Comparison of ENCODE assay signal across 20 cellular contexts in the genomic region with DNA sequence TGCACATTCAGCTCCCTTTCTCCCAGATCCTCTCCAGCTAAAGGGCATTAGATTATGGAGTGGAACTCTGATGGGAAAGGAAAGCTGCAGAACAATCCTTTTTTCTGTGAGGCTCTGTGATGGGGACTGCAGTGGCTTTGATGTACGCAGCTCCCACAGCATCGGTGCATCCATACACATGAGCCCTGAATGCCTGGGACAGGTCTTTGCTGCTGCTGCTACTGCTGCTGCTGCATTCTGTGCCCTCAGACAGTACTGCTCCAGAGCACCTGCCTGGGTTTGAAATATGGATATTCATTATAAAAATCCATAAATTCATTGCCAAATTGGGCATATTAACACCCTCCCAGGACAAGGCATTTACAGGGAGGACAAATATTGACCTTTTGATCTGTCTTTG.
"Had no signal": no experiment of that assay in that cellular context is flagged by ENCODE, and none has a peak within 500 bp of the region (broad histone marks: within the 10 kb centered on the region; RNA-seq: fewer than 3 reads in every experiment).

No MANE protein-coding gene starts in this region.

- ATAC-seq: left colon, left ventricle myocardium superior, psoas muscle, right lobe of liver had no signal

- DNase-seq: esophagus squamous epithelium; foreskin fibroblast; left colon; left ventricle myocardium superior; mesendoderm; naive B cell; psoas muscle; retina; right lobe of liver; spleen; stimulated activated CD4-positive, alpha-beta T cell treated with anti-CD3 and anti-CD28 coated beads, Interleukin-2, amount 100 ng/mL, for 24 hours; stimulated activated CD4-positive, alpha-beta T cell treated with anti-CD3 and anti-CD28 coated beads, Interleukin-4, amount 100 ng/mL, for 4 hours; stimulated activated naive CD4-positive, alpha-beta T cell; stomach; trophoblast cell had no signal

- H3K9me3 ChIP-seq: esophagus squamous epithelium, psoas muscle, right lobe of liver, spleen, stomach had no signal

- H3K4me3 Mint-ChIP-seq: dendritic cell treated with granulocyte-macrophage colony-stimulating factor and Interleukin-4, amounts not matched to agents 40 ng/mL and 50 ng/mL, for 4 days; naive B cell; nephron had no signal

- H3K36me3 ChIP-seq: esophagus squamous epithelium, right lobe of liver, spleen, stomach had no signal

- H3K9me3 Mint-ChIP-seq: dendritic cell treated with granulocyte-macrophage colony-stimulating factor and Interleukin-4, amounts not matched to agents 40 ng/mL and 50 ng/mL, for 4 days had no signal

- H3K36me3 Mint-ChIP-seq: naive B cell had no signal

- H3K27ac Mint-ChIP-seq: dendritic cell treated with granulocyte-macrophage colony-stimulating factor and Interleukin-4, amounts not matched to agents 40 ng/mL and 50 ng/mL, for 4 days; naive B cell; nephron had no signal

- H3K4me1 ChIP-seq: esophagus squamous epithelium, parathyroid adenoma, psoas muscle, right lobe of liver, spleen, stomach had no signal

- H3K4me1 Mint-ChIP-seq: naive B cell, nephron had no signal

- H3K27me3 ChIP-seq: esophagus squamous epithelium, hepatocyte, right lobe of liver, spleen, stomach had no signal

- H3K4me3 ChIP-seq: esophagus squamous epithelium, hepatocyte, lung, psoas muscle, right lobe of liver, spleen, stomach had no signal

- H3K27ac ChIP-seq: esophagus squamous epithelium, hepatocyte, parathyroid adenoma, psoas muscle, right lobe of liver, spleen, stomach had no signal
